In genomic region chr14:105720852-105721601, GRCh38 we compare ENCODE assay signal across 8 cellular contexts.
A peak's percentile ranks its signal among the peaks of the same experiment; 100 is the strongest.
DNase-seq lines count a peak whose midpoint lies in the region; ATAC-seq, FAIRE-seq and TF ChIP-seq lines count a peak whose summit lies in the region.
"Not testable (repeated sequence)": the region's sequence is repeated elsewhere in the genome, so short reads cannot be mapped to it uniquely, and the experiment has no call there.

No MANE protein-coding gene starts in this region.

- not testable (repeated sequence) for DNase-seq in A549 (ENCODE audit: low read depth in 1 of 2, low spot score in 1 of 2)
- DNase-seq in RWPE2 (ENCODE audit: low spot score) (peak; percentile 47), Right ventricle myocardium superior (peak; percentile 4), left lung (peak; percentile 11 to 50), omental fat pad (ENCODE audit: low spot score) (peak; percentile 3), suprapubic skin (ENCODE audit: low spot score in 2 of 2) (peak; percentile 26 to 65), aorta (peak; percentile 23 to 61)

- not testable (repeated sequence) for H3K27me3 ChIP-seq in RWPE2 (ENCODE audit: insufficient read depth, poor library complexity, severe bottlenecking); left lung; suprapubic skin; aorta (ENCODE audit: control insufficient read depth in 1 of 2, insufficient read depth in 2 of 2, low read length in 1 of 2)

- POLR2A ChIA-PET in A549 (lab: Yijun Ruan, JAX): not testable (repeated sequence)

- TF ChIP-seq POLR2A in A549 (IDR thresholded peaks at IDR 0.05; ENCODE audit: low read length); suprapubic skin (IDR thresholded peaks at IDR 0.05): not testable (repeated sequence)
- TF ChIP-seq POLR2A in GM15510 (IDR thresholded peaks at IDR 0.05; ENCODE audit: borderline replicate concordance, extremely low read depth, insufficient read length): peak; percentile 20

- CTCF ChIA-PET in A549 (lab: Yijun Ruan, JAX): not testable (repeated sequence)

- H3K4me2 ChIP-seq in A549: not testable (repeated sequence)

- not testable (repeated sequence) for TF ChIP-seq RAD21 in A549 (conservative IDR thresholded peaks at IDR 0.05 in 1 of 2, IDR thresholded peaks at IDR 0.05 in 1 of 2)

- TF ChIP-seq CTCF in A549 (IDR thresholded peaks at IDR 0.05); RWPE2 (IDR thresholded peaks at IDR 0.05; ENCODE audit: poor library complexity, severe bottlenecking); left lung (IDR thresholded peaks at IDR 0.05); omental fat pad (IDR thresholded peaks at IDR 0.05); suprapubic skin (IDR thresholded peaks at IDR 0.05): not testable (repeated sequence)

- intact Hi-C loops in Right ventricle myocardium superior (cut with DNase I); left lung (cut with DNase I); aorta (cut with DNase I): not testable (repeated sequence)

- not testable (repeated sequence) for H3K4me1 ChIP-seq in A549; RWPE2 (ENCODE audit: insufficient read depth, poor library complexity, severe bottlenecking); left lung; suprapubic skin; aorta (ENCODE audit: control insufficient read depth in 1 of 2, insufficient read depth in 2 of 2, low read length in 2 of 2)

- not testable (repeated sequence) for TF ChIP-seq EP300 in A549 (IDR thresholded peaks at IDR 0.05); suprapubic skin (IDR thresholded peaks at IDR 0.05)

- 39% methylated on average over 9 of the region's 23 CpGs for WGBS in A549 (ENCODE audit: missing lambda C conversion rate)
- WGBS in suprapubic skin: 68% methylated on average over 4 of the region's 23 CpGs
- WGBS in aorta, 2 donors: 83 to 91% methylated on average over 10 of the region's 23 CpGs

- not testable (repeated sequence) for H3K9me3 ChIP-seq in A549; RWPE2 (ENCODE audit: severe bottlenecking); left lung; suprapubic skin; aorta (ENCODE audit: control insufficient read depth, low read length)

- not testable (repeated sequence) for H3K36me3 ChIP-seq in RWPE2 (ENCODE audit: low read depth); left lung; suprapubic skin; aorta (ENCODE audit: control insufficient read depth in 1 of 2, insufficient read depth in 2 of 2, low read length in 1 of 2)

- H3K4me3 ChIP-seq in A549; RWPE2 (ENCODE audit: severe bottlenecking); left lung; suprapubic skin; aorta (ENCODE audit: low read length in 2 of 2): not testable (repeated sequence)

- not testable (repeated sequence) for FAIRE-seq in A549 (lab: Jason Lieb, UNC)

- peak; percentile 14 to 31; a peak in 3 of 6 replicates for ATAC-seq in A549
- ATAC-seq in RWPE2 (ENCODE audit: low read depth); Right ventricle myocardium superior (ENCODE audit: poor library complexity); left lung; omental fat pad (ENCODE audit: low FRiP score); aorta (ENCODE audit: low FRiP score): not testable (repeated sequence)

- H3K27ac ChIP-seq in A549; RWPE2 (ENCODE audit: poor library complexity, severe bottlenecking); left lung; suprapubic skin; aorta (ENCODE audit: low read depth in 1 of 2, low read length in 2 of 2): not testable (repeated sequence)
